In the genomic region with DNA sequence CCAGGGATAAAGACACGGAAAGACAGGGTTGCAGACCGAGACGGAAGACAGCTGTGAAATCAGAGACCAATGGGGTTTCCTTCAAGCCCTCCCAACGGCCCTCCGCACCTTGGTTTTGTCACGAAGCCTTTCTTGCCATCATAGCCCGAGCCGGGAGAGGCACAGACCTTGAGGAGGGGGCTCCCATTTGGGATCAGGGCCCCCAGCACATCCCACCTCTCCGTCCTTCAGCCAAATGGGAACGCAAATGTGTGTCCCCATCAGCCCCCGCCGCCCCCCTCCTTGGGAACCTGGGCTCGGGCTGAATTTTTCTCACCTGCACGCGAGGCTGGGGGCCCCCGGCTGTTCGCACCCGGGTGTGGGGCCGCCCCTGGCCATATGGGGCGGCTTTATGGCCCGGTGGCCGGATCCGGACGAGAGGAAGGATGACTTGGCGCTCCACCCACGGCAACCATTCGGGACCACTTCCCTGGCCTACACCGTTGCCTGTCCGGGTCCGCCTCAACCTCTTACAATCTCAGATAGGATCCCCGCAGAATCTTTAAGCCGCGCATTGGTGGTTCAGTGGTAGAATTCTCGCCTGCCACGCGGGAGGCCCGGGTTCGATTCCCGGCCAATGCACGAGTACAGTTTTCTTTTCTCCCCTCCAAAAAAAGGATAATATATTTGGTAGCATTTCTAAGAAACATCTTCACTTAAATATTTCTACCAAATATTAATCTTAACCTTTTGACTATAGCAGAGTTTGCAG, we compare ENCODE assay signal across 1 cellular context.
A peak's percentile ranks its signal among the peaks of the same experiment; 100 is the strongest.
TF ChIP-seq lines count a peak whose summit lies in the region.

No MANE protein-coding gene starts in this region.

TF ChIP-seq in SK-N-SH, 30 proteins besides CTCF, POLR2A, EP300 and RAD21 (continued from another document):
- TF ChIP-seq, protein P1, sequence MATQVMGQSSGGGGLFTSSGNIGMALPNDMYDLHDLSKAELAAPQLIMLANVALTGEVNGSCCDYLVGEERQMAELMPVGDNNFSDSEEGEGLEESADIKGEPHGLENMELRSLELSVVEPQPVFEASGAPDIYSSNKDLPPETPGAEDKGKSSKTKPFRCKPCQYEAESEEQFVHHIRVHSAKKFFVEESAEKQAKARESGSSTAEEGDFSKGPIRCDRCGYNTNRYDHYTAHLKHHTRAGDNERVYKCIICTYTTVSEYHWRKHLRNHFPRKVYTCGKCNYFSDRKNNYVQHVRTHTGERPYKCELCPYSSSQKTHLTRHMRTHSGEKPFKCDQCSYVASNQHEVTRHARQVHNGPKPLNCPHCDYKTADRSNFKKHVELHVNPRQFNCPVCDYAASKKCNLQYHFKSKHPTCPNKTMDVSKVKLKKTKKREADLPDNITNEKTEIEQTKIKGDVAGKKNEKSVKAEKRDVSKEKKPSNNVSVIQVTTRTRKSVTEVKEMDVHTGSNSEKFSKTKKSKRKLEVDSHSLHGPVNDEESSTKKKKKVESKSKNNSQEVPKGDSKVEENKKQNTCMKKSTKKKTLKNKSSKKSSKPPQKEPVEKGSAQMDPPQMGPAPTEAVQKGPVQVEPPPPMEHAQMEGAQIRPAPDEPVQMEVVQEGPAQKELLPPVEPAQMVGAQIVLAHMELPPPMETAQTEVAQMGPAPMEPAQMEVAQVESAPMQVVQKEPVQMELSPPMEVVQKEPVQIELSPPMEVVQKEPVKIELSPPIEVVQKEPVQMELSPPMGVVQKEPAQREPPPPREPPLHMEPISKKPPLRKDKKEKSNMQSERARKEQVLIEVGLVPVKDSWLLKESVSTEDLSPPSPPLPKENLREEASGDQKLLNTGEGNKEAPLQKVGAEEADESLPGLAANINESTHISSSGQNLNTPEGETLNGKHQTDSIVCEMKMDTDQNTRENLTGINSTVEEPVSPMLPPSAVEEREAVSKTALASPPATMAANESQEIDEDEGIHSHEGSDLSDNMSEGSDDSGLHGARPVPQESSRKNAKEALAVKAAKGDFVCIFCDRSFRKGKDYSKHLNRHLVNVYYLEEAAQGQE (IDR thresholded peaks at IDR 0.05; ENCODE audit: low read depth, low read length), result peak; percentile 56; the same call in 1 of the 2 replicates
- TF ChIP-seq FOXM1 (IDR thresholded peaks at IDR 0.05; ENCODE audit: low read depth) (no peak), FOSL2 (IDR thresholded peaks at IDR 0.05; ENCODE audit: borderline replicate concordance, low read depth) (peak; percentile 69), POLR2AphosphoS5 (IDR thresholded peaks at IDR 0.05; ENCODE audit: low read depth, low read length) (peak; percentile 77), TCF12 (IDR thresholded peaks at IDR 0.05) (0 out of 2 replicates have a peak, but pooled peaks have one; percentile 13), ELF1 (IDR thresholded peaks at IDR 0.05) (no peak), MXI1 (IDR thresholded peaks at IDR 0.05; ENCODE audit: low read depth, low read length) (0 out of 2 replicates have a peak, but pooled peaks have one; percentile 39), TEAD4 (IDR thresholded peaks at IDR 0.05; ENCODE audit: borderline replicate concordance, insufficient read depth) (peak; percentile 96)
- TF ChIP-seq, protein P2, sequence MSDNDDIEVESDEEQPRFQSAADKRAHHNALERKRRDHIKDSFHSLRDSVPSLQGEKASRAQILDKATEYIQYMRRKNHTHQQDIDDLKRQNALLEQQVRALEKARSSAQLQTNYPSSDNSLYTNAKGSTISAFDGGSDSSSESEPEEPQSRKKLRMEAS (IDR thresholded peaks at IDR 0.05; ENCODE audit: low read depth), result peak; percentile 52
